1 cellular context compared by ENCODE assay signal in the genomic region with DNA sequence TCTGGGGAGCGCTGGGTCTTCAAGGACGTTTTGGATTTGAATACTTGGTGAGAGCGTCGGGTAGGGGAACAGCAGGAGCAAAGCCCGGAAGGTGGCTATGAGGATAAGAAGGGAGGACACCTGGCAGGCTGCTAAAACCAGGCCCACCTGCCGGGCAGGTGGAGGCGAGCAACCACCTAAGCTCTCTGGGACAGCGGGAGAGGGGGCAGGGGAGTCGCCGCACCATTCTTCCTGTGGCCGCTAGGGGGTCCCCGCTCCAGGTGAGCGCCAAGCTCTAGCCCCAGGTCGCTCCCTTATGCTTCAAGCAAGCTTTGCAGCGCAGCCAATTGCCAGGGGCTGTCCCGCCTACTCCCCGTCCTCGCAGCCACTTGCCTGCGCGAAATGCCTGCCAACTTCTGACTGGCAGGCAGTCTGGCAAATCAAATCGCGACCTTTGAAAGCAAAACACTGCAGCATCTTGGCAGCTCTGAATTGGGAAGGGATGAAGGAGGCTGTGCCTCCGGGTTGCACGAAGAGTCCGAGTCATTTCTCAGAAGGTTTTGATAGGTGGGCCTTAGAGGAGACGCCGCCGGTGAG.
TF ChIP-seq lines count a peak whose summit lies in the region.

A gene (plus strand): TSS at position 469 of the 576 bp plus-strand sequence. CDS start 3,746 bp downstream, outside the sequence.

TF ChIP-seq in H1, 55 proteins besides CTCF, POLR2A, EP300 and RAD21:
- TF ChIP-seq JUN (IDR thresholded peaks at IDR 0.05; ENCODE audit: low read depth, low read length) (no peak), GABPA (IDR thresholded peaks at IDR 0.05; ENCODE audit: borderline replicate concordance, insufficient read depth, low read length) (0 out of 2 replicates have a peak, but pooled peaks have one; percentile 12), CEBPB (IDR thresholded peaks at IDR 0.05; ENCODE audit: low read depth, low read length) (no peak), TAF1 (IDR thresholded peaks at IDR 0.05; ENCODE audit: low read depth, low read length) (peak; percentile 27; the same call in 1 of the 2 replicates), SIN3A (conservative IDR thresholded peaks at IDR 0.05 in 1 of 2, IDR thresholded peaks at IDR 0.05 in 1 of 2; ENCODE audit: low read depth in 1 of 2, low read length in 2 of 2) (peak in 1 of 2 experiments; percentile 75; a peak in 2 of 4 replicates), TEAD4 (IDR thresholded peaks at IDR 0.05; ENCODE audit: low read depth, low read length) (no peak; the same call in 1 of the 2 replicates), CHD2 (IDR thresholded peaks at IDR 0.05; ENCODE audit: low read length) (peak; percentile 91), GTF2F1 (IDR thresholded peaks at IDR 0.05; ENCODE audit: borderline replicate concordance, low read depth, low read length) (no peak), HDAC2 (IDR thresholded peaks at IDR 0.05; ENCODE audit: borderline replicate concordance in 1 of 2, low read depth in 2 of 2, low read length in 2 of 2) (0 out of 4 replicates have a peak, but pooled peaks of 1 of the 2 experiments have one; percentile 23), SP1 (IDR thresholded peaks at IDR 0.05; ENCODE audit: low read depth, low read length) (peak; percentile 97), TCF12 (IDR thresholded peaks at IDR 0.05; ENCODE audit: low read depth, low read length) (peak; percentile 81; the same call in 1 of the 2 replicates), CREB1 (IDR thresholded peaks at IDR 0.05) (peak; percentile 49), TBP (IDR thresholded peaks at IDR 0.05; ENCODE audit: low read depth, low read length) (peak; percentile 52; the same call in 1 of the 2 replicates), SP2 (IDR thresholded peaks at IDR 0.05; ENCODE audit: low read length) (peak; percentile 82), RBBP5 (IDR thresholded peaks at IDR 0.05; ENCODE audit: borderline replicate concordance, low read depth, low read length) (peak; percentile 9; the same call in 1 of the 2 replicates)
- TF ChIP-seq, protein P1, sequence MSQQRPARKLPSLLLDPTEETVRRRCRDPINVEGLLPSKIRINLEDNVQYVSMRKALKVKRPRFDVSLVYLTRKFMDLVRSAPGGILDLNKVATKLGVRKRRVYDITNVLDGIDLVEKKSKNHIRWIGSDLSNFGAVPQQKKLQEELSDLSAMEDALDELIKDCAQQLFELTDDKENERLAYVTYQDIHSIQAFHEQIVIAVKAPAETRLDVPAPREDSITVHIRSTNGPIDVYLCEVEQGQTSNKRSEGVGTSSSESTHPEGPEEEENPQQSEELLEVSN (IDR thresholded peaks at IDR 0.05), result peak; percentile 76
- TF ChIP-seq, protein P2, sequence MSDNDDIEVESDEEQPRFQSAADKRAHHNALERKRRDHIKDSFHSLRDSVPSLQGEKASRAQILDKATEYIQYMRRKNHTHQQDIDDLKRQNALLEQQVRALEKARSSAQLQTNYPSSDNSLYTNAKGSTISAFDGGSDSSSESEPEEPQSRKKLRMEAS (IDR thresholded peaks at IDR 0.05), result peak; percentile 81
